In genomic region chr18:5253910-5254309, GRCh38 we compare ENCODE assay signal across 17 cellular contexts.
DNase-seq lines count a peak whose midpoint lies in the region; ATAC-seq and TF ChIP-seq lines count a peak whose summit lies in the region.
"Had no signal": no experiment of that assay in that cellular context is flagged by ENCODE, and none has a peak within 500 bp of the region (broad histone marks: within the 10 kb centered on the region; RNA-seq: fewer than 3 reads in every experiment).

No MANE protein-coding gene starts in this region.

- no peaks in the 10 kb centered on the region for H3K27me3 ChIP-seq in brain microvascular endothelial cell (replicated peaks)
- no peaks in the 10 kb centered on the region for H3K27me3 ChIP-seq in parathyroid adenoma (ENCODE audit: control insufficient read depth, insufficient read depth, low read length)
- no peaks in the 10 kb centered on the region for H3K27me3 ChIP-seq in WERI-Rb-1 (ENCODE audit: insufficient read depth, low read depth, severe bottlenecking)

- no peaks in the 10 kb centered on the region for H3K9me3 ChIP-seq in parathyroid adenoma (ENCODE audit: control insufficient read depth, low read length)
- H3K9me3 ChIP-seq in WERI-Rb-1 (ENCODE audit: severe bottlenecking): no peaks in the 10 kb centered on the region

- H3K27ac ChIP-seq in brain microvascular endothelial cell (no peak overlapping the region), parathyroid adenoma (no peak overlapping the region), WERI-Rb-1 (no peak overlapping the region)
- H3K27ac ChIP-seq: GM23248, RWPE1 had no signal

- H3K9ac ChIP-seq in parathyroid adenoma: no peak overlapping the region
- H3K9ac ChIP-seq: GM23248 had no signal

- H3K4me3 ChIP-seq in brain microvascular endothelial cell (ENCODE audit: low read depth, low read length) (no peak overlapping the region), parathyroid adenoma (ENCODE audit: low read depth, low read length) (no peak overlapping the region), WERI-Rb-1 (ENCODE audit: low read depth, low read length) (no peak overlapping the region)
- H3K4me3 ChIP-seq: GM23248 had no signal

- in situ Hi-C loops in brain microvascular endothelial cell (cut with HindIII; ENCODE audit: low pct_ligation_motif_present, low sequenced_read_pairs): no loop called here

- ATAC-seq in GM21360 (IDR thresholded peaks at IDR 0.05; ENCODE audit: unreplicated experiment) (peak; percentile 81), HG03354 (IDR thresholded peaks at IDR 0.05; ENCODE audit: poor library complexity, severe bottlenecking, unreplicated experiment) (peak; percentile 74)

- TF ChIP-seq CTCF in brain microvascular endothelial cell (IDR thresholded peaks at IDR 0.05; ENCODE audit: low read depth, low read length, missing control alignments): no peak
- TF ChIP-seq CTCF in parathyroid adenoma (IDR thresholded peaks at IDR 0.05): no peak
- no peak for TF ChIP-seq CTCF in WERI-Rb-1 (IDR thresholded peaks at IDR 0.05; ENCODE audit: low read depth, low read length)

- H3K36me3 ChIP-seq in brain microvascular endothelial cell (replicated peaks): no peaks in the 10 kb centered on the region
- no peaks in the 10 kb centered on the region for H3K36me3 ChIP-seq in parathyroid adenoma (ENCODE audit: control insufficient read depth, insufficient read depth, low read length)
- H3K36me3 ChIP-seq in WERI-Rb-1: no peaks in the 10 kb centered on the region

- peaks cover 27% of the 10 kb centered on the region for H3K79me2 ChIP-seq in parathyroid adenoma

- H3K4me2 ChIP-seq in parathyroid adenoma (ENCODE audit: low read length): no peak overlapping the region

- peak overlapping the region; percentile 54 for H2AFZ ChIP-seq in parathyroid adenoma
- H2AFZ ChIP-seq: GM23248 had no signal

- DNase-seq in brain microvascular endothelial cell: peak; percentile 6
- no peak for DNase-seq in effector CD8-positive, alpha-beta T cell (lab: John Stamatoyannopoulos, UW)
- no peak for DNase-seq in GOT3 (lab: John Stamatoyannopoulos, UW)
- DNase-seq in WERI-Rb-1: no peak
- DNase-seq: Calu3; CD4-positive, alpha-beta T cell; DMS53; GM23248; KBM-7; NCI-H1092; NCI-H146; NCI-H2081; NCI-H748 treated with DMSO at 0.1 percent for 48 hours had no signal

- H3K4me1 ChIP-seq in parathyroid adenoma: peaks cover 6% of the 10 kb centered on the region
